ENCODE assay signal across 1 cellular context in genomic region chr11:134562176-134562575, GRCh38.
TF ChIP-seq lines count a peak whose summit lies in the region.

No MANE protein-coding gene starts in this region.

TF ChIP-seq in H1, 55 proteins besides CTCF, POLR2A, EP300 and RAD21 (continued from another document):
- TF ChIP-seq SP4 (IDR thresholded peaks at IDR 0.05; ENCODE audit: low read length): no peak
- TF ChIP-seq KDM1A (IDR thresholded peaks at IDR 0.05; ENCODE audit: borderline replicate concordance, low read length): no peak
- no peak for TF ChIP-seq CHD2 (IDR thresholded peaks at IDR 0.05; ENCODE audit: low read length)
TF ChIP-seq in H1: peak in this region for 0.
